8 cellular contexts compared by ENCODE assay signal in genomic region chr11:69887330-69887729, GRCh38.
"Had no signal": no experiment of that assay in that cellular context is flagged by ENCODE, and none has a peak within 500 bp of the region (broad histone marks: within the 10 kb centered on the region; RNA-seq: fewer than 3 reads in every experiment).

No MANE protein-coding gene starts in this region.

- ATAC-seq: GM23338, HepG2 had no signal

- FAIRE-seq: H1, H54, HepG2 had no signal

- H3K4me3 ChIP-seq: GM23338 had no signal

- H2AFZ ChIP-seq: GM23338 had no signal

- H3K4me2 ChIP-seq: GM23338 had no signal

- DNase-seq: H9, HCEC 1CT, KG1 had no signal

- H3K27ac ChIP-seq: HL-60 had no signal
